ENCODE assay signal across 12 cellular contexts in genomic region chr21:41749286-41749685, GRCh38. TPM values are rescaled to one million over a fixed set of nuclear protein-coding genes. Genes with fewer than 3 reads are reported as not detected.
DNase-seq lines count a peak whose midpoint lies in the region; ATAC-seq, FAIRE-seq and TF ChIP-seq lines count a peak whose summit lies in the region.
"Had no signal": no experiment of that assay in that cellular context is flagged by ENCODE, and none has a peak within 500 bp of the region (broad histone marks: within the 10 kb centered on the region; RNA-seq: fewer than 3 reads in every experiment).

No MANE protein-coding gene starts in this region.

- in situ Hi-C loops in HepG2 (cut with HindIII; ENCODE audit: extremely low pct_ligation_motif_present, low pct_unique_long_range_greater_than_20kb), result no loop called here

- no peak overlapping the region for H3K4ac ChIP-seq in neuronal stem cell (ENCODE audit: low read length)

- TF ChIP-seq POLR2A in HepG2 (IDR thresholded peaks at IDR 0.05; ENCODE audit: insufficient read depth in 1 of 2, low read depth in 2 of 2, low read length in 2 of 2), result no peak
- no peak for TF ChIP-seq POLR2A in right lobe of liver (IDR thresholded peaks at IDR 0.05)

- H3K27me3 ChIP-seq in HepG2 (ENCODE audit: control insufficient read depth in 1 of 2, insufficient read depth in 2 of 2, low read length in 2 of 2) (no peaks in the 10 kb centered on the region), right lobe of liver (no peaks in the 10 kb centered on the region), bronchial epithelial cell (ENCODE audit: control insufficient read depth, insufficient read depth, low read length) (no peaks in the 10 kb centered on the region), neuronal stem cell (ENCODE audit: control insufficient read depth in 3 of 3, insufficient read depth in 3 of 3, low read depth in 1 of 3, low read length in 3 of 3) (peaks cover 0 to 9% (median 0%) of the 10 kb centered on the region in 3 experiments)

- no peak overlapping the region for H2AK5ac ChIP-seq in neuronal stem cell (ENCODE audit: low read depth, low read length)

- no peak overlapping the region for H3K23ac ChIP-seq in neuronal stem cell (ENCODE audit: low read depth, low read length, poor library complexity)

- no peak overlapping the region for H4K8ac ChIP-seq in neuronal stem cell (ENCODE audit: low read depth, low read length)

- FAIRE-seq in HepG2 (lab: Jason Lieb, UNC), result no peak
- FAIRE-seq in bronchial epithelial cell (lab: Jason Lieb, UNC), result peak; percentile 83

- H4K91ac ChIP-seq in neuronal stem cell (ENCODE audit: low read depth, low read length, poor library complexity), result no peak overlapping the region

- H3K18ac ChIP-seq in neuronal stem cell (ENCODE audit: low read length), result peak overlapping the region; percentile 40

- no peak overlapping the region for H2BK12ac ChIP-seq in neuronal stem cell (ENCODE audit: low read length)

- no peak overlapping the region for H2BK15ac ChIP-seq in neuronal stem cell (ENCODE audit: low read length)

- CTCF ChIA-PET in HepG2 (lab: Yijun Ruan, JAX; ENCODE audit: low intra/inter-chr PET ratio, low total read pairs), result no interaction called here

- H3K4me2 ChIP-seq in HepG2 (ENCODE audit: low read depth, low read length), result no peak overlapping the region
- H3K4me2 ChIP-seq in neuronal stem cell (ENCODE audit: insufficient read depth, low read length, poor library complexity, severe bottlenecking), result no peak overlapping the region

- peaks cover 10% of the 10 kb centered on the region for H3K79me2 ChIP-seq in HepG2 (ENCODE audit: insufficient read depth, low read length)

- no peak for DNase-seq in HepG2 (ENCODE audit: low spot score)
- DNase-seq in right lobe of liver, result no peak
- DNase-seq in bronchial epithelial cell (ENCODE audit: low read depth), result no peak
- no peak for DNase-seq in neuronal stem cell (ENCODE audit: low spot score)
- no peak for DNase-seq in DMS153 treated with DMSO at 0.1 percent for 48 hours (lab: John Stamatoyannopoulos, UW; ENCODE audit: unreplicated experiment)
- DNase-seq in cerebellar nuclear complex (lab: John Stamatoyannopoulos, UW), result no peak
- DNase-seq: CD8-positive, alpha-beta T cell; COR-L47; HCEC 1CT; HFFc6 had no signal

- intact Hi-C loops in HepG2 (cut with micrococcal nuclease; ENCODE audit: unreplicated experiment), result no loop called here
- intact Hi-C loops in right lobe of liver (cut with DNase I), result no loop called here

- H2AFZ ChIP-seq in HepG2 (ENCODE audit: low read length) (no peak overlapping the region), neuronal stem cell (ENCODE audit: low read length) (no peak overlapping the region)

- H3K14ac ChIP-seq in neuronal stem cell (ENCODE audit: low read length), result no peak overlapping the region

- H3K79me1 ChIP-seq in neuronal stem cell (ENCODE audit: low read depth, low read length), result no peaks in the 10 kb centered on the region

- no peak overlapping the region for H3K4me3 ChIP-seq in HepG2 (replicated peaks in 1 of 3; ENCODE audit: insufficient read depth in 1 of 3, low read depth in 2 of 3, low read length in 3 of 3)
- H3K4me3 ChIP-seq in right lobe of liver, result no peak overlapping the region
- H3K4me3 ChIP-seq in bronchial epithelial cell (ENCODE audit: low read depth, low read length), result no peak overlapping the region
- H3K4me3 ChIP-seq in neuronal stem cell (ENCODE audit: low read length in 2 of 2), result no peak overlapping the region

- H2BK5ac ChIP-seq in neuronal stem cell (ENCODE audit: low read length), result no peak overlapping the region

- no TSS peak for BruUV-seq in HepG2 (replicated peaks; lab: Mats Ljungman, UMichigan)

- TF ChIP-seq CTCF in HepG2 (CRISPR knock-in tag; IDR thresholded peaks at IDR 0.05), result no peak
- no peak for TF ChIP-seq CTCF in right lobe of liver (IDR thresholded peaks at IDR 0.05)
- no peak for TF ChIP-seq CTCF in bronchial epithelial cell (IDR thresholded peaks at IDR 0.05; ENCODE audit: insufficient read depth, low read length, severe bottlenecking)

- peaks cover 45% of the 10 kb centered on the region for H3K4me1 ChIP-seq in HepG2 (ENCODE audit: insufficient read depth, low read length)
- H3K4me1 ChIP-seq in right lobe of liver, result peaks cover 0 to 42% (median 20%) of the 10 kb centered on the region in 4 donors
- H3K4me1 ChIP-seq in neuronal stem cell (ENCODE audit: control insufficient read depth in 2 of 2, insufficient read depth in 1 of 2, low read depth in 1 of 2, low read length in 2 of 2), result peaks cover 28 to 39% of the 10 kb centered on the region in 2 donors

- H3K27ac ChIP-seq in HepG2 (ENCODE audit: extremely low read length, insufficient read depth, low read length), result peak overlapping the region; percentile 55
- no peak overlapping the region for H3K27ac ChIP-seq in right lobe of liver
- H3K27ac ChIP-seq in neuronal stem cell (replicated peaks; ENCODE audit: low read length), result no peak overlapping the region
- H3K27ac ChIP-seq: 22Rv1 had no signal

- H3K9ac ChIP-seq in HepG2 (ENCODE audit: insufficient read depth, low read depth, low read length) (no peak overlapping the region), neuronal stem cell (ENCODE audit: low read depth, low read length, poor library complexity) (no peak overlapping the region)

- no peak overlapping the region for H2BK120ac ChIP-seq in neuronal stem cell (ENCODE audit: low read depth, low read length)

- H3K9me3 ChIP-seq in HepG2 (ENCODE audit: low read length) (no peaks in the 10 kb centered on the region), right lobe of liver (no peaks in the 10 kb centered on the region), neuronal stem cell (replicated peaks in 1 of 2; ENCODE audit: control insufficient read depth in 2 of 2, insufficient read depth in 1 of 2, low read depth in 1 of 2, low read length in 2 of 2) (no peaks in the 10 kb centered on the region)

- peaks cover 31 to 61% of the 10 kb centered on the region in 2 experiments for H3K36me3 ChIP-seq in HepG2 (replicated peaks in 1 of 2; ENCODE audit: control insufficient read depth in 1 of 2, insufficient read depth in 2 of 2, low read length in 2 of 2)
- peaks cover 0 to 44% (median 19%) of the 10 kb centered on the region in 4 donors for H3K36me3 ChIP-seq in right lobe of liver
- peaks cover 43% of the 10 kb centered on the region for H3K36me3 ChIP-seq in bronchial epithelial cell (ENCODE audit: control insufficient read depth, insufficient read depth, low read length)
- H3K36me3 ChIP-seq in neuronal stem cell (replicated peaks in 1 of 2; ENCODE audit: control insufficient read depth in 2 of 2, insufficient read depth in 2 of 2, low read length in 2 of 2), result no peaks in the 10 kb centered on the region

- POLR2A ChIA-PET in HepG2 (lab: Yijun Ruan, JAX), result interaction anchor here (0.7 to 4.4 kb wide), 5 partner anchors 15 to 34 kb away, joined by 5 to 35 read pairs (median 19); partner anchors contain the start of gene RIPK4

- TF ChIP-seq RAD21 in HepG2 (CRISPR knock-in tag; IDR thresholded peaks at IDR 0.05), result no peak

- no peak for TF ChIP-seq EP300 in HepG2 (IDR thresholded peaks at IDR 0.05; ENCODE audit: low read depth in 2 of 2, low read length in 2 of 2)
- TF ChIP-seq EP300 in HepG2 (CRISPR knock-in tag; IDR thresholded peaks at IDR 0.05; ENCODE audit: borderline replicate concordance), result no peak

- H4K20me1 ChIP-seq in HepG2 (ENCODE audit: insufficient read depth, low read length), result peaks cover 30% of the 10 kb centered on the region; the same call in 1 of the 2 replicates

- ATAC-seq in HepG2, result no peak
- ATAC-seq in right lobe of liver, result no peak
- no peak for ATAC-seq in HG03108 (IDR thresholded peaks at IDR 0.05; ENCODE audit: unreplicated experiment)
- ATAC-seq: CD8-positive, alpha-beta T cell had no signal

- WGBS in HepG2 (ENCODE audit: low lambda C conversion rate), result 99% methylated on average over 7 of the region's 10 CpGs
- WGBS in right lobe of liver (ENCODE audit: insufficient coverage, low coverage, low lambda C conversion rate, missing lambda C conversion rate), result 98% methylated on average over 7 of the region's 10 CpGs
- WGBS in neuronal stem cell (ENCODE audit: extremely low coverage in 2 of 2, insufficient read length in 2 of 2, insufficient replicate concordance in 1 of 2), 2 donors, result no CpG with 5 or more reads among the region's 10 CpGs

TF ChIP-seq in HepG2, 621 proteins besides CTCF, POLR2A, EP300 and RAD21 (continues in another document):
- TF ChIP-seq ZNF672 (CRISPR knock-in tag; IDR thresholded peaks at IDR 0.05), result no peak
- TF ChIP-seq RBFOX2 (IDR thresholded peaks at IDR 0.05; ENCODE audit: low read depth, low read length), result no peak
- no peak for TF ChIP-seq FIP1L1 (IDR thresholded peaks at IDR 0.05; ENCODE audit: borderline replicate concordance, insufficient read depth, low read depth, low read length)

RNA-seq across cellular contexts. Expression of gene RIPK4, which starts 17.6 kb away (rescaled TPM):
- total RNA-seq in HepG2 (2016; rRNA removed; fragmentation: Illumina TruSeq; extraction: Trizol) (4.9 and 5.3 TPM in 2 replicates), right lobe of liver (10 to 100 TPM in 5 of 6 experiments, 1 to 10 TPM in 1; 6.7 to 18.7 (median 12.7) TPM), bronchial epithelial cell (34.0 and 35.5 TPM in 2 replicates)
- 0.51 and 0.71 TPM in 2 replicates for total RNA-seq in HepG2 (2016; cell fraction: cytosol; rRNA removed; fragmentation: Illumina TruSeq; extraction: Trizol; ENCODE audit: low read depth)
- total RNA-seq in HepG2 (2016; cell fraction: insoluble cytoplasmic fraction; rRNA removed; fragmentation: Illumina TruSeq; extraction: Trizol), result 4.4 and 5.2 TPM in 2 replicates
- total RNA-seq in HepG2 (2016; cell fraction: membrane; rRNA removed; fragmentation: Illumina TruSeq; extraction: Trizol), result 2.1 and 2.3 TPM in 2 replicates
- 3.5 and 4.3 TPM in 2 replicates for total RNA-seq in HepG2 (2016; cell fraction: nucleus; rRNA removed; fragmentation: Illumina TruSeq; extraction: Trizol)
- polyA plus RNA-seq in HepG2 (2011; rRNA removed), result 3.1 and 3.7 TPM in 2 replicates
- 2.8 TPM in 2 replicates for polyA plus RNA-seq in HepG2 (2011; cell fraction: cytosol; rRNA removed)
- polyA plus RNA-seq in HepG2 (2011; cell fraction: nucleus; rRNA removed), result 11.6 and 15.3 TPM in 2 replicates
- 5.1 and 8.2 TPM in 2 replicates for polyA plus RNA-seq in HepG2 (2012)
- 0.29 and 0.38 TPM in 2 replicates for polyA plus RNA-seq in HepG2 (2016; cell fraction: cytosol; fragmentation: Illumina TruSeq; extraction: Trizol; ENCODE audit: low read depth)
- polyA plus RNA-seq in HepG2 (2016; cell fraction: insoluble cytoplasmic fraction; fragmentation: Illumina TruSeq; extraction: Trizol; ENCODE audit: low read depth), result 3.7 and 4.2 TPM in 2 replicates
- 0.65 and 1.0 TPM in 2 replicates for polyA plus RNA-seq in HepG2 (2016; cell fraction: membrane; fragmentation: Illumina TruSeq; extraction: Trizol; ENCODE audit: low read depth)
- 6.2 and 7.7 TPM in 2 replicates for polyA plus RNA-seq in HepG2 (2016; cell fraction: nucleus; fragmentation: Illumina TruSeq; extraction: Trizol; ENCODE audit: insufficient read depth, low read depth)
- 0.70 and 14.5 TPM in 2 replicates for polyA minus RNA-seq in HepG2 (2011; rRNA and poly(A)+ RNA removed; ENCODE audit: low replicate concordance)
- polyA minus RNA-seq in HepG2 (2011; cell fraction: cytosol; rRNA and poly(A)+ RNA removed), result 6.3 and 8.3 TPM in 2 replicates
- 4.6 and 8.5 TPM in 2 replicates for polyA minus RNA-seq in HepG2 (2011; cell fraction: nucleus; rRNA and poly(A)+ RNA removed)
- polyA plus RNA-seq in neuronal stem cell (2013, experiment 1 of 2), result 0.47 TPM
- polyA plus RNA-seq in neuronal stem cell (2013, experiment 2 of 2), result 0.46 TPM
